ENCODE assay signal across 15 cellular contexts in the genomic region with DNA sequence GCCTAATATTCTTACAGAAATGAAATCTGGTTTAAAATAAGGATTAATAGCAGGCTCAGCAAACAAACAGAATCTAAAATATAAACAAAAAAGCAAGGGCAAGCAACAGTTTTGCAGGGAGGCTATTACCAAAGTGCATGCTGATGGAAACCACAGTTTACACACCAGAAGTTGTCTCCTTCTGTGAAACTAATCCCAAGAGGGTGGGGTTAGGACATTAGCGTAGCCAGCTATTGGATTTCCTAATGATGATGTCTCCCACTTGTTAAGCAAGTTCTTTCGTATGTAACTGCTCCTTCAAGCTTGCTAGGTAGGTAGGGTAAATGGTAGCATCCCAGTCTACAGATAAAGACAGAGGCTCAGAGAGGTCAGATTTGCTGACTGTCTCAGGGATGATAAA.
DNase-seq lines count a peak whose midpoint lies in the region; TF ChIP-seq lines count a peak whose summit lies in the region.
"Had no signal": no experiment of that assay in that cellular context is flagged by ENCODE, and none has a peak within 500 bp of the region (broad histone marks: within the 10 kb centered on the region; RNA-seq: fewer than 3 reads in every experiment).

No MANE protein-coding gene starts in this region.

- H3K36me3 Mint-ChIP-seq in activated naive CD4-positive, alpha-beta T cell treated with anti-CD3 and anti-CD28 coated beads, Interleukin-2, amount 10 ng/mL, durations not matched to agents 7 days and 5 days = no peaks in the 10 kb centered on the region
- H3K36me3 Mint-ChIP-seq: CD4-positive, alpha-beta memory T cell had no signal

- H3K4me3 Mint-ChIP-seq in activated naive CD4-positive, alpha-beta T cell treated with anti-CD3 and anti-CD28 coated beads, Interleukin-2, amount 10 ng/mL, durations not matched to agents 7 days and 5 days = no peak overlapping the region
- H3K4me3 Mint-ChIP-seq: CD4-positive, alpha-beta memory T cell had no signal

- no peak overlapping the region for H3K4me3 ChIP-seq in epithelial cell of esophagus (ENCODE audit: low read length)

- DNase-seq in AG20443 (ENCODE audit: low spot score) = peak; percentile 22
- DNase-seq in H4 (ENCODE audit: low spot score) = peak; percentile 34
- peak; percentile 25 for DNase-seq in epithelial cell of esophagus (ENCODE audit: low read depth)
- peak; percentile 10 for DNase-seq in myocyte (ENCODE audit: low read depth)
- DNase-seq in inferior parietal cortex (ENCODE audit: extremely low spot score) = no peak
- DNase-seq in stimulated activated CD4-positive, alpha-beta T cell treated with anti-CD3 and anti-CD28 coated beads, Interleukin-12 subunit alpha, Interleukin-12 subunit beta, amount 100 ng/mL, for 4 hours = no peak
- no peak for DNase-seq in activated naive CD4-positive, alpha-beta T cell treated with anti-CD3 and anti-CD28 coated beads, Interleukin-2, amount 10 ng/mL, durations not matched to agents 7 days and 5 days
- DNase-seq: ACHN; BE2C; Calu3; CD4-positive, alpha-beta memory T cell; NCI-H1417; NCI-H1930; NCI-H446 treated with DMSO at 0.1 percent for 48 hours; NCI-H748 treated with DMSO at 0.1 percent for 48 hours had no signal

- no peak overlapping the region for H3K27ac Mint-ChIP-seq in activated naive CD4-positive, alpha-beta T cell treated with anti-CD3 and anti-CD28 coated beads, Interleukin-2, amount 10 ng/mL, durations not matched to agents 7 days and 5 days
- H3K27ac Mint-ChIP-seq: CD4-positive, alpha-beta memory T cell had no signal

- TF ChIP-seq CTCF in epithelial cell of esophagus (IDR thresholded peaks at IDR 0.05; ENCODE audit: insufficient read depth, low read depth, low read length, missing control alignments) = no peak

- H3K27me3 Mint-ChIP-seq in activated naive CD4-positive, alpha-beta T cell treated with anti-CD3 and anti-CD28 coated beads, Interleukin-2, amount 10 ng/mL, durations not matched to agents 7 days and 5 days = peaks cover 12% of the 10 kb centered on the region

- H3K9me3 Mint-ChIP-seq in activated naive CD4-positive, alpha-beta T cell treated with anti-CD3 and anti-CD28 coated beads, Interleukin-2, amount 10 ng/mL, durations not matched to agents 7 days and 5 days = no peaks in the 10 kb centered on the region

- H3K4me1 Mint-ChIP-seq in activated naive CD4-positive, alpha-beta T cell treated with anti-CD3 and anti-CD28 coated beads, Interleukin-2, amount 10 ng/mL, durations not matched to agents 7 days and 5 days = no peaks in the 10 kb centered on the region
- H3K4me1 Mint-ChIP-seq: CD4-positive, alpha-beta memory T cell had no signal

- CTCF ChIA-PET in activated naive CD4-positive, alpha-beta T cell treated with anti-CD3 and anti-CD28 coated beads, Interleukin-2, amount 10 ng/mL, durations not matched to agents 7 days and 5 days (lab: Charles Lee) = no interaction called here

Comparison
In these comparisons a context has a peak if more than half of its experiments do, and no peak if none do; other contexts are left out.
1. DNase-seq: peak in AG20443 (single experiment), H4 (single experiment), epithelial cell of esophagus (single experiment) and myocyte (single experiment); none in inferior parietal cortex (single experiment), stimulated activated CD4-positive, alpha-beta T cell treated with anti-CD3 and anti-CD28 coated beads, Interleukin-12 subunit alpha, Interleukin-12 subunit beta, amount 100 ng/mL, for 4 hours (single experiment) and activated naive CD4-positive, alpha-beta T cell treated with anti-CD3 and anti-CD28 coated beads, Interleukin-2, amount 10 ng/mL, durations not matched to agents 7 days and 5 days (single experiment).